In the genomic region with DNA sequence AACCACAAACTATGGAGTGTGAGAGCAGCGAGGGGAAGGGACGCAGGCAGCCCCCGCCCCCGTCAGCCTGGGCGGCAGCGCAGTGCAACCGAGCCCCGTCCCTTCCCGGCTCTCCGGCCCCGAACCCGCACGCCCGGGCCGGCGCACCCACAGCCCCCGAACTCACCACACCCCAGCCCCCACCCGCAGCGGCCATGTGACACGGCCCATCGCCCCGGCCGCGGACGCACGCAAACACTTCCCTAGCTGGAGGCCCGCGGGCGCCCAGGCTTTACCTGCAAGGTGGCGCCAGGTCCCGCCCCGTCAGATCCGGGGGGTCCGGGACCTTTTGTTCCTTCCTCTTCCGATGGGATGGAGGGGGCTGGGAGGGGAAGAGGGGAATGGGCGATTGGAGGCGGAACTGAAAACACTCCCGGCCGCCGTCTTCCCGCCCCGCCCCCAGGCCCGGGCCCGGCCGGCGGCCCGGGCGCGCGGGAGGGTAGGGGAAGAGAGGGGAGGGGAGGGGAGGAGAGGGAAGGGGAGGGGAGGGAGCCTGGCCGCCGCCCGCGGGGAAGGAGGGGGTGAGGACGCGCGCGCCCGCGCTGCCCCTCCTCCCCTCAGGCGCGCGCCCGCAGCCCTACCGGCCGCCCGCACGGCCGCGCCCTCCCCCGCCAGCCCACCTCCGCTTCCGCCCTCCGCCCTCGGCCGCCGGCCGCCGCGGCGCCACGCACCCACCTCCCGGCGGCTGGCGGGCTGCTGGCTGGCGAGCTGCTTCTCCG, we compare ENCODE assay signal across 8 cellular contexts. TPM values are rescaled to one million over a fixed set of nuclear protein-coding genes. Genes with fewer than 3 reads are reported as not detected.
A peak's percentile ranks its signal among the peaks of the same experiment; 100 is the strongest.
DNase-seq lines count a peak whose midpoint lies in the region; ATAC-seq and TF ChIP-seq lines count a peak whose summit lies in the region.

A gene (minus strand): TSS at position 574 of the 758 bp plus-strand sequence. CDS start 33,903 bp downstream, outside the sequence.

- in situ Hi-C loops in KBM-7 (cut with MboI; ENCODE audit: low pct_unique_long_range_greater_than_20kb, low sequenced_read_pairs) = no loop called here

- peak in 1 of 4 experiments; percentile 19 for TF ChIP-seq CTCF in gastroesophageal sphincter (IDR thresholded peaks at IDR 0.05)

- DNase-seq in DMS79 (lab: John Stamatoyannopoulos, UW) (peak; percentile 73), KBM-7 (peak; percentile 86), SJCRH30 (peak; percentile 67 to 69), nucleus accumbens (lab: John Stamatoyannopoulos, UW) (peak in 55 of 56 donors; percentile 14 to 89 (median 79)), substantia nigra (lab: John Stamatoyannopoulos, UW) (peak; percentile 34 to 91 (median 79))
- peak; percentile 51 to 78 (median 57) for DNase-seq in activated naive CD4-positive, alpha-beta T cell (lab: John Stamatoyannopoulos, UW)

- peak within 1 kb of the TSS; percentile 96 for H3K27ac ChIP-seq in SJCRH30
- H3K27ac ChIP-seq in gastroesophageal sphincter = peak within 1 kb of the TSS; percentile 88 to 100 (median 95)
- peak within 1 kb of the TSS; percentile 92 for H3K27ac ChIP-seq in substantia nigra (ENCODE audit: low read depth, low read length, poor library complexity, severe bottlenecking)

- H3K4me3 ChIP-seq in SJCRH30 (peak within 1 kb of the TSS; percentile 79), gastroesophageal sphincter (peak within 1 kb of the TSS; percentile 90 to 97)

- H3K36me3 ChIP-seq in SJCRH30 (no peaks in the 10 kb centered on the region), gastroesophageal sphincter (no peaks in the 10 kb centered on the region)

- H3K9me3 ChIP-seq in SJCRH30 (replicated peaks) = no peaks in the 10 kb centered on the region
- H3K9me3 ChIP-seq in gastroesophageal sphincter = no peaks in the 10 kb centered on the region

- no peak for TF ChIP-seq EP300 in gastroesophageal sphincter (IDR thresholded peaks at IDR 0.05)

- H3K27me3 ChIP-seq in SJCRH30 (no peaks in the 10 kb centered on the region), gastroesophageal sphincter (no peaks in the 10 kb centered on the region)

- peak in 1 of 2 donors; percentile 21 for TF ChIP-seq POLR2A in gastroesophageal sphincter (IDR thresholded peaks at IDR 0.05)

- WGBS in gastroesophageal sphincter (ENCODE audit: low coverage in 1 of 2), 2 donors = no CpG with 5 or more reads among the region's 87 CpGs

- H3K4me1 ChIP-seq in SJCRH30 = 0 out of 2 replicates have a peak, but pooled peaks cover 9% of the 10 kb centered on the region
- peaks cover 5 to 51% (median 11%) of the 10 kb centered on the region in 3 donors for H3K4me1 ChIP-seq in gastroesophageal sphincter

- peak; percentile 27 for ATAC-seq in GM21619 (IDR thresholded peaks at IDR 0.05; ENCODE audit: unreplicated experiment)
- ATAC-seq in gastroesophageal sphincter = peak; percentile 78

RNA-seq across cellular contexts. Expression of the gene that starts here (rescaled TPM):
- total RNA-seq in SJCRH30 (2014; rRNA removed; shearing (Covaris generic)) = 67.4 and 69.8 TPM in 2 replicates
- 100 to 1,000 TPM in 2 of 4 donors, 10 to 100 TPM in 2; 76.5 to 143 (median 109) TPM for total RNA-seq in gastroesophageal sphincter

Comparison
In these comparisons a context has a peak if more than half of its experiments do, and no peak if none do; other contexts are left out.
1. Peak in every context shown above with its lines: DNase-seq, ATAC-seq, H3K4me3 ChIP-seq and H3K27ac ChIP-seq.